1 cellular context compared by ENCODE assay signal in the genomic region with DNA sequence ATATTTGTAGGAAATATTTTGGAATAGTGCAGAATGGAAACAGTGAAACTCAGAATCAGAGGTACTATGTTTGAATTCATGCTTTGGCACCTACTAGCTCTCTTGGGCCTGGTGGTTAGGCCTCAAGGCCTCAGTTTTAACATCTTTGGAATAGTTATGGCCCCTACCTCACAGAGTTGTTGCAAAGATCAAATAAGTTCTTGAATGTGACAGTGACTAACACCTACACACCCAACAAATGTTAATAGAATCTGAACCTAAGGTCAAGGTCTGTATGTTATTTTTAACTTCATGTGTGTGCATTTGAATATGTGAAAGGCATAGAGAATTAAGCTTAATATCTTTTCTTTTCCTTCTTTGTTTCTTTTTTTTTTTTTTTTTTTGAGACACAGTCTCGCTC.
TF ChIP-seq lines count a peak whose summit lies in the region.

No MANE protein-coding gene starts in this region.

TF ChIP-seq in HepG2, 621 proteins besides CTCF, POLR2A, EP300 and RAD21 (continued from another document):
- TF ChIP-seq ZNF589 (CRISPR knock-in tag; conservative IDR thresholded peaks at IDR 0.05), result no peak
- TF ChIP-seq ZNF143 (CRISPR knock-in tag; IDR thresholded peaks at IDR 0.05), result no peak
- no peak for TF ChIP-seq MBD4 (IDR thresholded peaks at IDR 0.05; ENCODE audit: borderline replicate concordance, low read length)
- TF ChIP-seq, protein P1, sequence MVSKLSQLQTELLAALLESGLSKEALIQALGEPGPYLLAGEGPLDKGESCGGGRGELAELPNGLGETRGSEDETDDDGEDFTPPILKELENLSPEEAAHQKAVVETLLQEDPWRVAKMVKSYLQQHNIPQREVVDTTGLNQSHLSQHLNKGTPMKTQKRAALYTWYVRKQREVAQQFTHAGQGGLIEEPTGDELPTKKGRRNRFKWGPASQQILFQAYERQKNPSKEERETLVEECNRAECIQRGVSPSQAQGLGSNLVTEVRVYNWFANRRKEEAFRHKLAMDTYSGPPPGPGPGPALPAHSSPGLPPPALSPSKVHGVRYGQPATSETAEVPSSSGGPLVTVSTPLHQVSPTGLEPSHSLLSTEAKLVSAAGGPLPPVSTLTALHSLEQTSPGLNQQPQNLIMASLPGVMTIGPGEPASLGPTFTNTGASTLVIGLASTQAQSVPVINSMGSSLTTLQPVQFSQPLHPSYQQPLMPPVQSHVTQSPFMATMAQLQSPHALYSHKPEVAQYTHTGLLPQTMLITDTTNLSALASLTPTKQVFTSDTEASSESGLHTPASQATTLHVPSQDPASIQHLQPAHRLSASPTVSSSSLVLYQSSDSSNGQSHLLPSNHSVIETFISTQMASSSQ (IDR thresholded peaks at IDR 0.05; ENCODE audit: low read depth), result no peak
- TF ChIP-seq, protein P1 (CRISPR knock-in tag; IDR thresholded peaks at IDR 0.05; ENCODE audit: borderline replicate concordance), result no peak
- TF ChIP-seq, protein P2, sequence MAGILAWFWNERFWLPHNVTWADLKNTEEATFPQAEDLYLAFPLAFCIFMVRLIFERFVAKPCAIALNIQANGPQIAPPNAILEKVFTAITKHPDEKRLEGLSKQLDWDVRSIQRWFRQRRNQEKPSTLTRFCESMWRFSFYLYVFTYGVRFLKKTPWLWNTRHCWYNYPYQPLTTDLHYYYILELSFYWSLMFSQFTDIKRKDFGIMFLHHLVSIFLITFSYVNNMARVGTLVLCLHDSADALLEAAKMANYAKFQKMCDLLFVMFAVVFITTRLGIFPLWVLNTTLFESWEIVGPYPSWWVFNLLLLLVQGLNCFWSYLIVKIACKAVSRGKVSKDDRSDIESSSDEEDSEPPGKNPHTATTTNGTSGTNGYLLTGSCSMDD (CRISPR knock-in tag; IDR thresholded peaks at IDR 0.05), result no peak
- TF ChIP-seq REXO4 (CRISPR knock-in tag; IDR thresholded peaks at IDR 0.05; ENCODE audit: borderline replicate concordance), result no peak
- no peak for TF ChIP-seq ZNF3 (CRISPR knock-in tag; IDR thresholded peaks at IDR 0.05)
- TF ChIP-seq, protein P3, sequence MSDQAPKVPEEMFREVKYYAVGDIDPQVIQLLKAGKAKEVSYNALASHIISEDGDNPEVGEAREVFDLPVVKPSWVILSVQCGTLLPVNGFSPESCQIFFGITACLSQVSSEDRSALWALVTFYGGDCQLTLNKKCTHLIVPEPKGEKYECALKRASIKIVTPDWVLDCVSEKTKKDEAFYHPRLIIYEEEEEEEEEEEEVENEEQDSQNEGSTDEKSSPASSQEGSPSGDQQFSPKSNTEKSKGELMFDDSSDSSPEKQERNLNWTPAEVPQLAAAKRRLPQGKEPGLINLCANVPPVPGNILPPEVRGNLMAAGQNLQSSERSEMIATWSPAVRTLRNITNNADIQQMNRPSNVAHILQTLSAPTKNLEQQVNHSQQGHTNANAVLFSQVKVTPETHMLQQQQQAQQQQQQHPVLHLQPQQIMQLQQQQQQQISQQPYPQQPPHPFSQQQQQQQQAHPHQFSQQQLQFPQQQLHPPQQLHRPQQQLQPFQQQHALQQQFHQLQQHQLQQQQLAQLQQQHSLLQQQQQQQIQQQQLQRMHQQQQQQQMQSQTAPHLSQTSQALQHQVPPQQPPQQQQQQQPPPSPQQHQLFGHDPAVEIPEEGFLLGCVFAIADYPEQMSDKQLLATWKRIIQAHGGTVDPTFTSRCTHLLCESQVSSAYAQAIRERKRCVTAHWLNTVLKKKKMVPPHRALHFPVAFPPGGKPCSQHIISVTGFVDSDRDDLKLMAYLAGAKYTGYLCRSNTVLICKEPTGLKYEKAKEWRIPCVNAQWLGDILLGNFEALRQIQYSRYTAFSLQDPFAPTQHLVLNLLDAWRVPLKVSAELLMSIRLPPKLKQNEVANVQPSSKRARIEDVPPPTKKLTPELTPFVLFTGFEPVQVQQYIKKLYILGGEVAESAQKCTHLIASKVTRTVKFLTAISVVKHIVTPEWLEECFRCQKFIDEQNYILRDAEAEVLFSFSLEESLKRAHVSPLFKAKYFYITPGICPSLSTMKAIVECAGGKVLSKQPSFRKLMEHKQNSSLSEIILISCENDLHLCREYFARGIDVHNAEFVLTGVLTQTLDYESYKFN (CRISPR knock-in tag; conservative IDR thresholded peaks at IDR 0.05), result peak; percentile 48
- peak; percentile 72 for TF ChIP-seq FOSL2 (CRISPR knock-in tag; IDR thresholded peaks at IDR 0.05)
- TF ChIP-seq, protein P4, sequence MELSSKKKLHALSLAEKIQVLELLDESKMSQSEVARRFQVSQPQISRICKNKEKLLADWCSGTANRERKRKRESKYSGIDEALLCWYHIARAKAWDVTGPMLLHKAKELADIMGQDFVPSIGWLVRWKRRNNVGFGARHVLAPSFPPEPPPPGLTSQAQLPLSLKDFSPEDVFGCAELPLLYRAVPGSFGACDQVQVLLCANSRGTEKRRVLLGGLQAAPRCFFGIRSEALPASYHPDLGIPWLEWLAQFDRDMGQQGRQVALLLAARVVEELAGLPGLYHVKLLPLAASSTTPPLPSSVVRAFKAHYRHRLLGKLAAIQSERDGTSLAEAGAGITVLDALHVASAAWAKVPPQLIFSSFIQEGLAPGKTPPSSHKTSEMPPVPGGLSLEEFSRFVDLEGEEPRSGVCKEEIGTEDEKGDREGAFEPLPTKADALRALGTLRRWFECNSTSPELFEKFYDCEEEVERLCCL (CRISPR knock-in tag; IDR thresholded peaks at IDR 0.05; ENCODE audit: borderline replicate concordance), result no peak
- TF ChIP-seq BHLHE40 (IDR thresholded peaks at IDR 0.05; ENCODE audit: low read length), result no peak
- TF ChIP-seq ZBTB1 (CRISPR knock-in tag; IDR thresholded peaks at IDR 0.05; ENCODE audit: borderline replicate concordance), result no peak
- TF ChIP-seq MAFG (CRISPR knock-in tag; IDR thresholded peaks at IDR 0.05), result no peak
- no peak for TF ChIP-seq HHEX (CRISPR knock-in tag; IDR thresholded peaks at IDR 0.05)
- no peak for TF ChIP-seq KLF11 (CRISPR knock-in tag; IDR thresholded peaks at IDR 0.05)
- no peak for TF ChIP-seq ZSCAN9 (CRISPR knock-in tag; IDR thresholded peaks at IDR 0.05; ENCODE audit: borderline replicate concordance)
- TF ChIP-seq NR2F1 (CRISPR knock-in tag; IDR thresholded peaks at IDR 0.05), result peak; percentile 48 to 81; a peak in 3 of 4 replicates
- TF ChIP-seq ZNF660 (CRISPR knock-in tag; IDR thresholded peaks at IDR 0.05; ENCODE audit: borderline replicate concordance, low read depth), result no peak
- TF ChIP-seq ZNF256 (CRISPR knock-in tag; conservative IDR thresholded peaks at IDR 0.05), result no peak
- no peak for TF ChIP-seq CCAR2 (optimal IDR thresholded peaks at IDR 0.05; ENCODE audit: low read depth, low read length)
- TF ChIP-seq ZNF772 (CRISPR knock-in tag; IDR thresholded peaks at IDR 0.05), result no peak
- TF ChIP-seq ZNF232 (CRISPR knock-in tag; IDR thresholded peaks at IDR 0.05; ENCODE audit: borderline replicate concordance), result no peak
- TF ChIP-seq KAT8 (CRISPR knock-in tag; IDR thresholded peaks at IDR 0.05), result peak; percentile 36; the same call in 1 of the 2 replicates
- TF ChIP-seq ZNF136 (CRISPR knock-in tag; IDR thresholded peaks at IDR 0.05; ENCODE audit: low read depth), result no peak
- TF ChIP-seq MAFF (IDR thresholded peaks at IDR 0.05; ENCODE audit: low read depth, low read length), result no peak
- no peak for TF ChIP-seq ZNF382 (CRISPR knock-in tag; IDR thresholded peaks at IDR 0.05; ENCODE audit: borderline replicate concordance)
- TF ChIP-seq, protein P5, sequence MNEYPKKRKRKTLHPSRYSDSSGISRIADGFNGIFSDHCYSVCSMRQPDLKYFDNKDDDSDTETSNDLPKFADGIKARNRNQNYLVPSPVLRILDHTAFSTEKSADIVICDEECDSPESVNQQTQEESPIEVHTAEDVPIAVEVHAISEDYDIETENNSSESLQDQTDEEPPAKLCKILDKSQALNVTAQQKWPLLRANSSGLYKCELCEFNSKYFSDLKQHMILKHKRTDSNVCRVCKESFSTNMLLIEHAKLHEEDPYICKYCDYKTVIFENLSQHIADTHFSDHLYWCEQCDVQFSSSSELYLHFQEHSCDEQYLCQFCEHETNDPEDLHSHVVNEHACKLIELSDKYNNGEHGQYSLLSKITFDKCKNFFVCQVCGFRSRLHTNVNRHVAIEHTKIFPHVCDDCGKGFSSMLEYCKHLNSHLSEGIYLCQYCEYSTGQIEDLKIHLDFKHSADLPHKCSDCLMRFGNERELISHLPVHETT (CRISPR knock-in tag; conservative IDR thresholded peaks at IDR 0.05), result no peak
- no peak for TF ChIP-seq ZNF546 (CRISPR knock-in tag; conservative IDR thresholded peaks at IDR 0.05)
- no peak for TF ChIP-seq CEBPG (CRISPR knock-in tag; IDR thresholded peaks at IDR 0.05)
- TF ChIP-seq MTF2 (CRISPR knock-in tag; IDR thresholded peaks at IDR 0.05; ENCODE audit: borderline replicate concordance), result no peak
- TF ChIP-seq ZNF816 (CRISPR knock-in tag; IDR thresholded peaks at IDR 0.05; ENCODE audit: borderline replicate concordance), result no peak
- TF ChIP-seq HNRNPH1 (optimal IDR thresholded peaks at IDR 0.05; ENCODE audit: low read depth, low read length), result no peak
